In the genomic region with DNA sequence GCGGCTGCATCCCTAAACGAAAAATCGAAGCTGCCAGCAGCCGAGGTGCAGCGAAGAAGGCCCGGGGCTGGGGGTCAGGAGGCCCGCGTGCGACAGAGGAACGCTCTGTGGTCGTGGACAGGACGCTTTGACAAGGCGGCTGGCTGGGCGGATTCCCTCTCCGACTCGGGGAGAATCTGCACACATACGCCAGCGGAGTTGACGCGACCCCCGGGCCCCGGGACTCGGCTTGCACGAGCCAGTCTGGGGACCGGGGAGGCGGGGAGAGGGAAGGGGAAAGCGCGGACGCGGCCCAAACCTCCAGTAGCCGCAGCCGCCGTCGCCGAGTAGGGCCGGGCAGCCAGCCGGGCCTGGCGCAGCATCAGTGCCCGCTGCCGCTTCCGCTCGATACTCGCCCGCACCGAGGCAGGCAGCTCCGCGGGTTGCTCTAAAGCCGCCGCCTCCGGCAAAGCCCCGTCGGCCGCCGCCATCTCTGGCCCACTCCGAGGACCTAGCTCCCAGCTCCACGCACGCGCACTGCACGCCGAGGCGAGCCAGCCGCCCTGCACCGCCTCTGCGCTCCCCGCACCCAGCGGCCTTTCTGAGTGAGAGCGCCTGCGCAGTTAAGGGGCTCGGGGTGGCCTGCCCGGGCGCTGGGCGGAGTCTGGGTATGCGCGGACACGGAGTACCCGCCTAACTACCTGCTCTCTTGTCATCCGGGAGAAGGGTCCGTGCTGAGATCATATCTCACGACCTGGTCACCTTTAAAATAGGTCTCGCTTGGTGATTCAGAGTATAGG, we compare ENCODE assay signal across 8 cellular contexts. TPM values are rescaled to one million over a fixed set of nuclear protein-coding genes. Genes with fewer than 3 reads are reported as not detected.
DNase-seq lines count a peak whose midpoint lies in the region; ATAC-seq, FAIRE-seq and TF ChIP-seq lines count a peak whose summit lies in the region.

A gene (minus strand): TSS at position 518 of the 779 bp plus-strand sequence. CDS start 48 bp downstream, at position 470.

- H2AFZ ChIP-seq in HepG2 (ENCODE audit: low read length), result peak within 1 kb of the TSS; percentile 91

- ATAC-seq in GM19351 (IDR thresholded peaks at IDR 0.05; ENCODE audit: unreplicated experiment) (peak; percentile 95), HG03520 (IDR thresholded peaks at IDR 0.05; ENCODE audit: unreplicated experiment) (peak; percentile 91), HepG2 (peak; percentile 95)

- H3K4me2 ChIP-seq in HepG2 (ENCODE audit: low read depth, low read length), result peak within 1 kb of the TSS; percentile 82

- POLR2A ChIA-PET in HepG2 (lab: Yijun Ruan, JAX), result interaction anchor here (1.0 to 2.8 kb wide), 14 partner anchors 9 to 531 kb away, joined by 3 to 20 read pairs (median 4); a partner anchor contains a TSS

- H3K9ac ChIP-seq in HepG2 (ENCODE audit: insufficient read depth, low read depth, low read length), result peak within 1 kb of the TSS; percentile 92

- in situ Hi-C loops in HepG2 (cut with HindIII; ENCODE audit: extremely low pct_ligation_motif_present, low pct_unique_long_range_greater_than_20kb), result no loop called here

- no peaks in the 10 kb centered on the region for H3K27me3 ChIP-seq in HepG2 (ENCODE audit: control insufficient read depth in 1 of 2, insufficient read depth in 2 of 2, low read length in 2 of 2)

- peak; percentile 80 for FAIRE-seq in HepG2 (lab: Jason Lieb, UNC)

- no TSS peak for BruUV-seq in HepG2 (replicated peaks; lab: Mats Ljungman, UMichigan)

- TF ChIP-seq EP300 in HepG2 (IDR thresholded peaks at IDR 0.05; ENCODE audit: low read depth in 2 of 2, low read length in 2 of 2) (no peak), HepG2 (CRISPR knock-in tag; IDR thresholded peaks at IDR 0.05; ENCODE audit: borderline replicate concordance) (no peak)

- H4K20me1 ChIP-seq in HepG2 (ENCODE audit: insufficient read depth, low read length), result no peaks in the 10 kb centered on the region

- H3K79me2 ChIP-seq in HepG2 (ENCODE audit: insufficient read depth, low read length), result peaks cover 34% of the 10 kb centered on the region

- peak; percentile 63 for TF ChIP-seq RAD21 in HepG2 (CRISPR knock-in tag; IDR thresholded peaks at IDR 0.05)

- intact Hi-C loops in HepG2 (cut with micrococcal nuclease; ENCODE audit: unreplicated experiment), result no loop called here

- H3K9me3 ChIP-seq in HepG2 (ENCODE audit: low read length), result no peaks in the 10 kb centered on the region

- DNase-seq in NCI-H69 (lab: John Stamatoyannopoulos, UW) (peak; percentile 99), dedifferentiated amniotic fluid mesenchymal stem cell (ENCODE audit: extremely low spot score) (peak; percentile 94), HepG2 (ENCODE audit: low spot score) (peak; percentile 92)
- DNase-seq in activated CD4-positive, alpha-beta T cell treated with anti-CD3 and anti-CD28 coated beads, Interleukin-2, amount 50 U/mL, for 24 hours (ENCODE audit: low read depth in 1 of 2, low spot score in 1 of 2), result peak; percentile 92 to 96
- peak; percentile 94 to 98 for DNase-seq in stimulated activated CD4-positive, alpha-beta T cell treated with anti-CD3 and anti-CD28 coated beads, Interleukin-2, amount 100 ng/mL, for 48 hours

- H3K4me1 ChIP-seq in HepG2 (ENCODE audit: insufficient read depth, low read length), result peaks cover 66% of the 10 kb centered on the region

- H3K4me3 ChIP-seq in HepG2 (replicated peaks in 1 of 3; ENCODE audit: insufficient read depth in 1 of 3, low read depth in 2 of 3, low read length in 3 of 3), result peak within 1 kb of the TSS; percentile 83 to 86 (median 85)

- CTCF ChIA-PET in HepG2 (lab: Yijun Ruan, JAX; ENCODE audit: low intra/inter-chr PET ratio, low total read pairs), result no interaction called here

- TF ChIP-seq CTCF in C4-2B (conservative IDR thresholded peaks at IDR 0.05) (no peak), HepG2 (CRISPR knock-in tag; IDR thresholded peaks at IDR 0.05) (no peak)

- H3K27ac ChIP-seq in C4-2B (peak within 1 kb of the TSS; percentile 90), HepG2 (ENCODE audit: extremely low read length, insufficient read depth, low read length) (peak within 1 kb of the TSS; percentile 82)

- no peaks in the 10 kb centered on the region; a peak in 1 of 5 replicates for H3K36me3 ChIP-seq in HepG2 (replicated peaks in 1 of 2; ENCODE audit: control insufficient read depth in 1 of 2, insufficient read depth in 2 of 2, low read length in 2 of 2)

- WGBS in HepG2 (ENCODE audit: low lambda C conversion rate), result 1% methylated on average over 44 of the region's 80 CpGs

- peak; percentile 87 to 94 for TF ChIP-seq POLR2A in HepG2 (IDR thresholded peaks at IDR 0.05; ENCODE audit: insufficient read depth in 1 of 2, low read depth in 2 of 2, low read length in 2 of 2)

TF ChIP-seq in HepG2, 621 proteins besides CTCF, POLR2A, EP300 and RAD21 (continues in another document):
- TF ChIP-seq HOXA5 (CRISPR knock-in tag; IDR thresholded peaks at IDR 0.05) (no peak; the same call in 1 of the 2 replicates), ZNF12 (CRISPR knock-in tag; IDR thresholded peaks at IDR 0.05) (no peak), ZNF234 (CRISPR knock-in tag; conservative IDR thresholded peaks at IDR 0.05) (no peak; the same call in 1 of the 2 replicates), ZNF224 (CRISPR knock-in tag; IDR thresholded peaks at IDR 0.05) (0 out of 2 replicates have a peak, but pooled peaks have one; percentile 50), FOXC1 (CRISPR knock-in tag; IDR thresholded peaks at IDR 0.05; ENCODE audit: borderline replicate concordance) (peak; percentile 92), THYN1 (CRISPR knock-in tag; IDR thresholded peaks at IDR 0.05; ENCODE audit: borderline replicate concordance, low read depth) (no peak), TEAD2 (CRISPR knock-in tag; IDR thresholded peaks at IDR 0.05) (no peak), ZNF549 (CRISPR knock-in tag; IDR thresholded peaks at IDR 0.05) (no peak), ZNF891 (CRISPR knock-in tag; IDR thresholded peaks at IDR 0.05) (peak; percentile 70; the same call in 1 of the 2 replicates), ZNF614 (CRISPR knock-in tag; IDR thresholded peaks at IDR 0.05; ENCODE audit: borderline replicate concordance) (no peak), NFIB (CRISPR knock-in tag; IDR thresholded peaks at IDR 0.05; ENCODE audit: borderline replicate concordance) (no peak), ZNF232 (CRISPR knock-in tag; IDR thresholded peaks at IDR 0.05; ENCODE audit: borderline replicate concordance) (0 out of 2 replicates have a peak, but pooled peaks have one; percentile 29), KMT2A (CRISPR knock-in tag; IDR thresholded peaks at IDR 0.05) (peak; percentile 82)
- TF ChIP-seq, protein P1, sequence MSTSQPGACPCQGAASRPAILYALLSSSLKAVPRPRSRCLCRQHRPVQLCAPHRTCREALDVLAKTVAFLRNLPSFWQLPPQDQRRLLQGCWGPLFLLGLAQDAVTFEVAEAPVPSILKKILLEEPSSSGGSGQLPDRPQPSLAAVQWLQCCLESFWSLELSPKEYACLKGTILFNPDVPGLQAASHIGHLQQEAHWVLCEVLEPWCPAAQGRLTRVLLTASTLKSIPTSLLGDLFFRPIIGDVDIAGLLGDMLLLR (CRISPR knock-in tag; IDR thresholded peaks at IDR 0.05), result peak; percentile 64; the same call in 1 of the 2 replicates
- TF ChIP-seq, protein P2, sequence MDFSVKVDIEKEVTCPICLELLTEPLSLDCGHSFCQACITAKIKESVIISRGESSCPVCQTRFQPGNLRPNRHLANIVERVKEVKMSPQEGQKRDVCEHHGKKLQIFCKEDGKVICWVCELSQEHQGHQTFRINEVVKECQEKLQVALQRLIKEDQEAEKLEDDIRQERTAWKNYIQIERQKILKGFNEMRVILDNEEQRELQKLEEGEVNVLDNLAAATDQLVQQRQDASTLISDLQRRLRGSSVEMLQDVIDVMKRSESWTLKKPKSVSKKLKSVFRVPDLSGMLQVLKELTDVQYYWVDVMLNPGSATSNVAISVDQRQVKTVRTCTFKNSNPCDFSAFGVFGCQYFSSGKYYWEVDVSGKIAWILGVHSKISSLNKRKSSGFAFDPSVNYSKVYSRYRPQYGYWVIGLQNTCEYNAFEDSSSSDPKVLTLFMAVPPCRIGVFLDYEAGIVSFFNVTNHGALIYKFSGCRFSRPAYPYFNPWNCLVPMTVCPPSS (IDR thresholded peaks at IDR 0.05), result no peak

RNA-seq across cellular contexts. Expression of the gene that starts here (rescaled TPM):
- 12.5 and 15.2 TPM in 2 replicates for total RNA-seq in HepG2 (2016; rRNA removed; fragmentation: Illumina TruSeq; extraction: Trizol)
- total RNA-seq in HepG2 (2016; cell fraction: cytosol; rRNA removed; fragmentation: Illumina TruSeq; extraction: Trizol; ENCODE audit: low read depth), result 6.3 TPM in 2 replicates
- total RNA-seq in HepG2 (2016; cell fraction: insoluble cytoplasmic fraction; rRNA removed; fragmentation: Illumina TruSeq; extraction: Trizol), result 12.1 and 13.9 TPM in 2 replicates
- total RNA-seq in HepG2 (2016; cell fraction: membrane; rRNA removed; fragmentation: Illumina TruSeq; extraction: Trizol), result 6.6 and 7.3 TPM in 2 replicates
- 14.5 and 16.6 TPM in 2 replicates for total RNA-seq in HepG2 (2016; cell fraction: nucleus; rRNA removed; fragmentation: Illumina TruSeq; extraction: Trizol)
- 2.3 and 2.5 TPM in 2 replicates for polyA plus RNA-seq in HepG2 (2011; rRNA removed)
- 1.2 and 1.4 TPM in 2 replicates for polyA plus RNA-seq in HepG2 (2011; cell fraction: cytosol; rRNA removed)
- polyA plus RNA-seq in HepG2 (2011; cell fraction: nucleus; rRNA removed), result 1.9 and 3.0 TPM in 2 replicates
- polyA plus RNA-seq in HepG2 (2012), result 8.1 and 11.3 TPM in 2 replicates
- 5.1 and 5.4 TPM in 2 replicates for polyA plus RNA-seq in HepG2 (2016; cell fraction: cytosol; fragmentation: Illumina TruSeq; extraction: Trizol; ENCODE audit: low read depth)
- polyA plus RNA-seq in HepG2 (2016; cell fraction: insoluble cytoplasmic fraction; fragmentation: Illumina TruSeq; extraction: Trizol; ENCODE audit: low read depth), result 14.8 and 17.1 TPM in 2 replicates
- 5.3 and 5.8 TPM in 2 replicates for polyA plus RNA-seq in HepG2 (2016; cell fraction: membrane; fragmentation: Illumina TruSeq; extraction: Trizol; ENCODE audit: low read depth)
- 16.5 and 19.7 TPM in 2 replicates for polyA plus RNA-seq in HepG2 (2016; cell fraction: nucleus; fragmentation: Illumina TruSeq; extraction: Trizol; ENCODE audit: insufficient read depth, low read depth)
- polyA minus RNA-seq in HepG2 (2011; rRNA and poly(A)+ RNA removed; ENCODE audit: low replicate concordance), result 0.77 and 1.4 TPM in 2 replicates
- polyA minus RNA-seq in HepG2 (2011; cell fraction: cytosol; rRNA and poly(A)+ RNA removed), result 1.3 and 3.5 TPM in 2 replicates
- 16.7 and 17.8 TPM in 2 replicates for polyA minus RNA-seq in HepG2 (2011; cell fraction: nucleus; rRNA and poly(A)+ RNA removed)

Comparison
In these comparisons a context has a peak if more than half of its experiments do, and no peak if none do; other contexts are left out.
1. Peak in every context shown above with its lines: DNase-seq, ATAC-seq, H3K4me3 ChIP-seq and H3K27ac ChIP-seq.